In genomic region chr1:174988986-174989385, GRCh38 we compare ENCODE assay signal across 16 cellular contexts. TPM values are rescaled to one million over a fixed set of nuclear protein-coding genes. Genes with fewer than 3 reads are reported as not detected.
DNase-seq lines count a peak whose midpoint lies in the region; ATAC-seq and TF ChIP-seq lines count a peak whose summit lies in the region.
"Had no signal": no experiment of that assay in that cellular context is flagged by ENCODE, and none has a peak within 500 bp of the region (broad histone marks: within the 10 kb centered on the region; RNA-seq: fewer than 3 reads in every experiment).

No MANE protein-coding gene starts in this region.

- H3K4me1 Mint-ChIP-seq in CD8-positive, alpha-beta memory T cell = peaks cover 34 to 57% (median 53%) of the 10 kb centered on the region in 3 donors
- peaks cover 35 to 52% of the 10 kb centered on the region in 2 donors for H3K4me1 Mint-ChIP-seq in immature natural killer cell
- H3K4me1 Mint-ChIP-seq in HFFc6 (ENCODE audit: low read depth) = peaks cover 26% of the 10 kb centered on the region
- H3K4me1 Mint-ChIP-seq: GM23338 had no signal

- H3K4me1 ChIP-seq in CD8-positive, alpha-beta memory T cell (ENCODE audit: insufficient read depth, low read length) = peaks cover 14% of the 10 kb centered on the region
- H3K4me1 ChIP-seq in Karpas-422 (ENCODE audit: low read length) = peaks cover 30% of the 10 kb centered on the region

- no peak overlapping the region for H2AFZ ChIP-seq in Karpas-422 (ENCODE audit: low read length)
- H2AFZ ChIP-seq: GM23338 had no signal

- peak overlapping the region in 5 of 7 donors; percentile 20 to 87 (median 85) for H3K4me3 Mint-ChIP-seq in CD8-positive, alpha-beta memory T cell
- peak overlapping the region; percentile 77 to 89 (median 83) for H3K4me3 Mint-ChIP-seq in immature natural killer cell
- H3K4me3 Mint-ChIP-seq in HFFc6 = no peak overlapping the region
- H3K4me3 Mint-ChIP-seq: GM23338 had no signal

- POLR2A ChIA-PET in CD8-positive, alpha-beta memory T cell (lab: Charles Lee) = interaction anchor here (1.6 to 1.7 kb wide), 2 partner anchors 11 to 21 kb away, joined by 3 to 8 read pairs; partner anchors contain the start of gene CACYBP

- in situ Hi-C loops in GM13977 (cut with MboI; ENCODE audit: low pct_unique_long_range_greater_than_20kb, low sequenced_read_pairs, unreplicated experiment) = loop anchor here (25.0 kb wide), 1 partner anchor 727 kb away; no protein-coding TSS in a partner anchor

- H3K9me2 ChIP-seq in Karpas-422 (replicated peaks; ENCODE audit: insufficient read depth, low read length) = no peaks in the 10 kb centered on the region

- H3K79me2 ChIP-seq in Karpas-422 (ENCODE audit: low read length) = no peaks in the 10 kb centered on the region

- no peaks in the 10 kb centered on the region for H3K36me3 ChIP-seq in CD8-positive, alpha-beta memory T cell (ENCODE audit: insufficient read depth, low read length)
- H3K36me3 ChIP-seq in Karpas-422 (ENCODE audit: insufficient read depth, low read length) = no peaks in the 10 kb centered on the region

- DNase-seq in CD8-positive, alpha-beta memory T cell = no peak
- DNase-seq in immature natural killer cell (peak in 1 of 3 donors; percentile 18), GM13977 (ENCODE audit: low spot score) (no peak), Karpas-422 (no peak), HFFc6 (no peak), SIG-M5 treated with dmso at 0.1 percent for 504 hours (lab: John Stamatoyannopoulos, UW; ENCODE audit: unreplicated experiment) (no peak)
- DNase-seq: activated CD4-positive, alpha-beta T cell treated with anti-CD3 and anti-CD28 coated beads, Interleukin-2, amount 50 U/mL, for 48 hours; NCI-H1105; stimulated activated CD4-positive, alpha-beta T cell treated with anti-CD3 and anti-CD28 coated beads, Interleukin-4, amount 100 ng/mL, for 1 hour; stimulated activated naive CD4-positive, alpha-beta T cell had no signal

- H3K27me3 ChIP-seq in CD8-positive, alpha-beta memory T cell (ENCODE audit: insufficient read depth, low read length, poor library complexity, severe bottlenecking) = no peaks in the 10 kb centered on the region
- no peaks in the 10 kb centered on the region for H3K27me3 ChIP-seq in Karpas-422 (ENCODE audit: low read length)

- H3K9ac ChIP-seq in Karpas-422 (ENCODE audit: low read length) = no peak overlapping the region

- peak overlapping the region; percentile 76 to 97 (median 92) for H3K27ac Mint-ChIP-seq in CD8-positive, alpha-beta memory T cell
- peak overlapping the region; percentile 89 to 96 (median 94) for H3K27ac Mint-ChIP-seq in immature natural killer cell
- H3K27ac Mint-ChIP-seq in HFFc6 = no peak overlapping the region
- H3K27ac Mint-ChIP-seq: GM23338 had no signal

- no peaks in the 10 kb centered on the region for H3K27me3 Mint-ChIP-seq in CD8-positive, alpha-beta memory T cell
- H3K27me3 Mint-ChIP-seq in immature natural killer cell (ENCODE audit: low read depth in 3 of 3) (peaks cover 0 to 4% (median 3%) of the 10 kb centered on the region in 3 donors), HFFc6 (ENCODE audit: insufficient read depth) (peaks cover 3% of the 10 kb centered on the region; the same call in 1 of the 2 replicates)

- TF ChIP-seq CTCF in GM13977 (IDR thresholded peaks at IDR 0.05; ENCODE audit: extremely low read depth, insufficient read depth, missing control alignments) (no peak), HFFc6 (IDR thresholded peaks at IDR 0.05) (no peak)

- H3K36me3 Mint-ChIP-seq in CD8-positive, alpha-beta memory T cell = peaks cover 9 to 70% (median 25%) of the 10 kb centered on the region in 3 donors
- peaks cover 3 to 26% (median 8%) of the 10 kb centered on the region in 3 donors for H3K36me3 Mint-ChIP-seq in immature natural killer cell
- H3K36me3 Mint-ChIP-seq in HFFc6 (ENCODE audit: low read depth) = no peaks in the 10 kb centered on the region

- peak; percentile 70 for ATAC-seq in GM19395 (IDR thresholded peaks at IDR 0.05; ENCODE audit: unreplicated experiment)
- peak; percentile 43 for ATAC-seq in HG03442 (IDR thresholded peaks at IDR 0.05; ENCODE audit: unreplicated experiment)
- ATAC-seq: GM23338, HepG2, Panc1 had no signal

- H3K4me3 ChIP-seq in CD8-positive, alpha-beta memory T cell (ENCODE audit: low read length) = no peak overlapping the region
- H3K4me3 ChIP-seq in Karpas-422 (ENCODE audit: low read length) = no peak overlapping the region
- H3K4me3 ChIP-seq: GM23338 had no signal

- H4K20me1 ChIP-seq in Karpas-422 (ENCODE audit: insufficient read depth, low read depth, low read length) = no peaks in the 10 kb centered on the region

- H3K9me3 ChIP-seq in CD8-positive, alpha-beta memory T cell (ENCODE audit: low read length) = no peaks in the 10 kb centered on the region
- no peaks in the 10 kb centered on the region for H3K9me3 ChIP-seq in Karpas-422 (ENCODE audit: low read length)

- H3K27ac ChIP-seq in CD8-positive, alpha-beta memory T cell (ENCODE audit: low read depth, low read length) = no peak overlapping the region
- no peak overlapping the region for H3K27ac ChIP-seq in Karpas-422 (ENCODE audit: low read length)

- H3K9me3 Mint-ChIP-seq in CD8-positive, alpha-beta memory T cell = peaks cover 0 to 1% (median 0%) of the 10 kb centered on the region in 5 donors
- H3K9me3 Mint-ChIP-seq in immature natural killer cell = no peaks in the 10 kb centered on the region
- H3K9me3 Mint-ChIP-seq in HFFc6 = no peaks in the 10 kb centered on the region
- H3K9me3 Mint-ChIP-seq: GM23338; T-helper 1 cell treated with Interleukin-12 subunit alpha and Interleukin-12 subunit beta and Interleukin-4 antibody, amounts not matched to agents 30 μg/mL and 1 μg/mL, for 36 hours had no signal

- CTCF ChIA-PET in CD8-positive, alpha-beta memory T cell (lab: Charles Lee) = interaction anchor here (1.1 to 1.9 kb wide), 3 partner anchors 10 to 136 kb away, joined by 3 to 5 read pairs (median 5); partner anchors contain the start of gene CACYBP

- H3K4me2 ChIP-seq in Karpas-422 (ENCODE audit: low read depth, low read length, poor library complexity, severe bottlenecking) = no peak overlapping the region
- H3K4me2 ChIP-seq: GM23338 had no signal

RNA-seq across cellular contexts. Expression of gene CACYBP, which starts 10.8 kb away (rescaled TPM):
- total RNA-seq in CD8-positive, alpha-beta memory T cell = 100 to 1,000 TPM; 345 to 372 TPM
- polyA plus RNA-seq in CD8-positive, alpha-beta memory T cell = 166 TPM
- polyA plus RNA-seq in immature natural killer cell = 100 to 1,000 TPM; 131 to 160 (median 135) TPM
- total RNA-seq in Karpas-422 (2014; rRNA removed; shearing (Covaris generic); ENCODE audit: low replicate concordance) = 93.4 and 188 TPM in 2 replicates
- 100 to 1,000 TPM in 5 of 6 experiments, 10 to 100 TPM in 1; 89.9 to 164 (median 142) TPM for total RNA-seq in HFFc6 (2021; fragmentation: NEBNext Ultra II Directional; extraction: Animal tissue kit (Norgen Biotek cat#: 25700))

RNA-seq across cellular contexts. Expression of gene MRPS14, which starts 34.2 kb away (rescaled TPM):
- total RNA-seq in CD8-positive, alpha-beta memory T cell = 10 to 100 TPM; 41.0 to 41.4 TPM
- polyA plus RNA-seq in CD8-positive, alpha-beta memory T cell = 49.4 TPM
- polyA plus RNA-seq in immature natural killer cell = 10 to 100 TPM; 42.5 to 52.1 (median 44.4) TPM
- total RNA-seq in Karpas-422 (2014; rRNA removed; shearing (Covaris generic); ENCODE audit: low replicate concordance) = 38.3 and 41.7 TPM in 2 replicates
- 10 to 100 TPM; 30.1 to 43.4 (median 36.6) TPM for total RNA-seq in HFFc6 (2021; fragmentation: NEBNext Ultra II Directional; extraction: Animal tissue kit (Norgen Biotek cat#: 25700))
